ENCODE assay signal across 20 cellular contexts in genomic region chr17:80274871-80275449, GRCh38. TPM values are rescaled to one million over a fixed set of nuclear protein-coding genes. Genes with fewer than 3 reads are reported as not detected.
A peak's percentile ranks its signal among the peaks of the same experiment; 100 is the strongest.
DNase-seq lines count a peak whose midpoint lies in the region; ATAC-seq, FAIRE-seq and TF ChIP-seq lines count a peak whose summit lies in the region.
"Had no signal": no experiment of that assay in that cellular context is flagged by ENCODE, and none has a peak within 500 bp of the region (broad histone marks: within the 10 kb centered on the region; RNA-seq: fewer than 3 reads in every experiment).

No MANE protein-coding gene starts in this region.

- TF ChIP-seq CTCF in DND-41 (IDR thresholded peaks at IDR 0.05; ENCODE audit: borderline replicate concordance, extremely low read depth, low read length, poor library complexity, severe bottlenecking) = no peak

- H3K36me3 Mint-ChIP-seq in T-helper 1 cell treated with Interleukin-12 subunit alpha and Interleukin-12 subunit beta and Interleukin-4 antibody, amounts not matched to agents 30 μg/mL and 1 μg/mL, for 36 hours (ENCODE audit: low read depth) = peaks cover 57% of the 10 kb centered on the region
- peaks cover 5% of the 10 kb centered on the region for H3K36me3 Mint-ChIP-seq in activated naive CD8-positive, alpha-beta T cell
- peaks cover 0 to 71% (median 7%) of the 10 kb centered on the region in 3 donors for H3K36me3 Mint-ChIP-seq in naive thymus-derived CD8-positive, alpha-beta T cell

- peak overlapping the region; percentile 8 for H3K27ac Mint-ChIP-seq in T-helper 1 cell treated with Interleukin-12 subunit alpha and Interleukin-12 subunit beta and Interleukin-4 antibody, amounts not matched to agents 30 μg/mL and 1 μg/mL, for 36 hours
- peak overlapping the region; percentile 29 for H3K27ac Mint-ChIP-seq in activated naive CD8-positive, alpha-beta T cell
- peak overlapping the region; percentile 19 to 79 (median 60) for H3K27ac Mint-ChIP-seq in naive thymus-derived CD8-positive, alpha-beta T cell

- H3K4me2 ChIP-seq in DND-41 (ENCODE audit: insufficient read depth, low read length) = no peak overlapping the region
- H3K4me2 ChIP-seq: BLaER1 had no signal

- peaks cover 43% of the 10 kb centered on the region for H3K79me2 ChIP-seq in DND-41 (ENCODE audit: insufficient read depth, low read length)

- H3K27ac ChIP-seq in DND-41 (ENCODE audit: low read length) = 0 out of 2 replicates have a peak overlapping the region, but pooled peaks have one; percentile 3
- H3K27ac ChIP-seq: adrenal gland, BLaER1, left ventricle myocardium inferior, ovary, suprapubic skin had no signal

- H3K36me3 ChIP-seq in DND-41 (ENCODE audit: insufficient read depth, low read length) = peaks cover 65% of the 10 kb centered on the region
- H3K36me3 ChIP-seq: ovary had no signal

- no peak for ATAC-seq in DND-41 (ENCODE audit: insufficient read depth, low read depth)
- ATAC-seq in naive thymus-derived CD8-positive, alpha-beta T cell = no peak
- ATAC-seq: activated CD4-positive, CD25-positive, alpha-beta regulatory T cell treated with anti-CD3 and anti-CD28 coated beads, Interleukin-2, amount 50 U/mL, for 24 hours had no signal

- H3K4me3 ChIP-seq in DND-41 (ENCODE audit: low read depth in 1 of 2, low read length in 2 of 2) = no peak overlapping the region
- H3K4me3 ChIP-seq: adrenal gland, BLaER1, left ventricle myocardium inferior, ovary, suprapubic skin had no signal

- no peak overlapping the region for H3K9ac ChIP-seq in DND-41 (ENCODE audit: low read depth, low read length)
- H3K9ac ChIP-seq: BLaER1 had no signal

- H3K4me3 Mint-ChIP-seq in T-helper 1 cell treated with Interleukin-12 subunit alpha and Interleukin-12 subunit beta and Interleukin-4 antibody, amounts not matched to agents 30 μg/mL and 1 μg/mL, for 36 hours = no peak overlapping the region
- no peak overlapping the region for H3K4me3 Mint-ChIP-seq in activated naive CD8-positive, alpha-beta T cell
- peak overlapping the region in 3 of 10 donors; percentile 34 to 75 (median 36) for H3K4me3 Mint-ChIP-seq in naive thymus-derived CD8-positive, alpha-beta T cell

- H4K20me1 ChIP-seq in DND-41 (ENCODE audit: insufficient read depth, low read length) = peaks cover 47% of the 10 kb centered on the region

- H3K9me3 Mint-ChIP-seq in T-helper 1 cell treated with Interleukin-12 subunit alpha and Interleukin-12 subunit beta and Interleukin-4 antibody, amounts not matched to agents 30 μg/mL and 1 μg/mL, for 36 hours = no peaks in the 10 kb centered on the region
- H3K9me3 Mint-ChIP-seq in activated naive CD8-positive, alpha-beta T cell (ENCODE audit: low read depth) = no peaks in the 10 kb centered on the region
- no peaks in the 10 kb centered on the region for H3K9me3 Mint-ChIP-seq in naive thymus-derived CD8-positive, alpha-beta T cell

- H3K9me3 ChIP-seq in DND-41 (ENCODE audit: insufficient read depth, low read length, severe bottlenecking) = no peaks in the 10 kb centered on the region
- H3K9me3 ChIP-seq: adrenal gland, BLaER1, left ventricle myocardium inferior, ovary, suprapubic skin had no signal

- H3K27me3 ChIP-seq in DND-41 (ENCODE audit: insufficient read depth, low read length, poor library complexity) = no peaks in the 10 kb centered on the region
- H3K27me3 ChIP-seq: adrenal gland, BLaER1, ovary, suprapubic skin had no signal

- FAIRE-seq in RCC 7860 (lab: Jason Lieb, UNC) = no peak

- no peaks in the 10 kb centered on the region for H3K27me3 Mint-ChIP-seq in T-helper 1 cell treated with Interleukin-12 subunit alpha and Interleukin-12 subunit beta and Interleukin-4 antibody, amounts not matched to agents 30 μg/mL and 1 μg/mL, for 36 hours (ENCODE audit: low read depth)
- no peaks in the 10 kb centered on the region for H3K27me3 Mint-ChIP-seq in activated naive CD8-positive, alpha-beta T cell
- no peaks in the 10 kb centered on the region for H3K27me3 Mint-ChIP-seq in naive thymus-derived CD8-positive, alpha-beta T cell

- no peak overlapping the region for H2AFZ ChIP-seq in DND-41 (ENCODE audit: low read depth, low read length)

- H3K4me1 ChIP-seq in DND-41 (ENCODE audit: insufficient read depth, low read length) = no peaks in the 10 kb centered on the region

- POLR2A ChIA-PET in naive thymus-derived CD8-positive, alpha-beta T cell (lab: Charles Lee) = interaction anchor here (5.1 kb wide), 1 partner anchor 12 kb away, joined by 50 read pairs; the partner anchor contains the start of gene RNF213

- peaks cover 37% of the 10 kb centered on the region for H3K4me1 Mint-ChIP-seq in T-helper 1 cell treated with Interleukin-12 subunit alpha and Interleukin-12 subunit beta and Interleukin-4 antibody, amounts not matched to agents 30 μg/mL and 1 μg/mL, for 36 hours (ENCODE audit: low read depth)
- H3K4me1 Mint-ChIP-seq in activated naive CD8-positive, alpha-beta T cell (ENCODE audit: low read depth) = peaks cover 39% of the 10 kb centered on the region
- peaks cover 28 to 59% (median 54%) of the 10 kb centered on the region in 4 donors for H3K4me1 Mint-ChIP-seq in naive thymus-derived CD8-positive, alpha-beta T cell

- no peak for DNase-seq in T-helper 1 cell
- no peak for DNase-seq in DND-41
- no peak for DNase-seq in naive thymus-derived CD8-positive, alpha-beta T cell
- DNase-seq in NCI-H2029 treated with DMSO at 0.1 percent for 48 hours (lab: John Stamatoyannopoulos, UW) = no peak
- DNase-seq in RCC 7860 (ENCODE audit: low spot score) = no peak
- DNase-seq in activated effector memory CD4-positive, alpha-beta T cell treated with anti-CD3 and anti-CD28 coated beads, Interleukin-2, amount 50 U/mL, for 16 hours = no peak
- DNase-seq: 8988T; adrenal gland; caudate nucleus; left ventricle myocardium inferior; NCI-H1417; NCI-H526; ovary; stimulated activated CD4-positive, alpha-beta T cell treated with anti-CD3 and anti-CD28 coated beads, Interleukin-4, amount 100 ng/mL, for 1 hour; T1000 had no signal

RNA-seq across cellular contexts. Expression of gene RNF213, which starts 14.3 kb away (rescaled TPM):
- total RNA-seq in naive thymus-derived CD8-positive, alpha-beta T cell = 100 to 1,000 TPM; 323 to 328 TPM
- polyA plus RNA-seq in naive thymus-derived CD8-positive, alpha-beta T cell = 10 to 100 TPM; 27.1 to 52.2 (median 39.1) TPM

RNA-seq across cellular contexts. Expression of gene SLC26A11, which starts 54.7 kb away (rescaled TPM):
- total RNA-seq in naive thymus-derived CD8-positive, alpha-beta T cell = 10 to 100 TPM; 93.1 to 96.2 TPM
- polyA plus RNA-seq in naive thymus-derived CD8-positive, alpha-beta T cell = 1 to 10 TPM; 4.8 to 8.4 (median 5.7) TPM

RNA-seq across cellular contexts. Expression of gene SGSH, which starts 54.8 kb away (rescaled TPM):
- 100 to 1,000 TPM; 138 to 143 TPM for total RNA-seq in naive thymus-derived CD8-positive, alpha-beta T cell
- 10 to 100 TPM; 20.1 to 36.5 (median 25.6) TPM for polyA plus RNA-seq in naive thymus-derived CD8-positive, alpha-beta T cell

Comparison
In these comparisons a context has a peak if more than half of its experiments do, and no peak if none do; other contexts are left out.
1. H3K27ac Mint-ChIP-seq: peak in every context shown above with its lines; median percentile 60 in naive thymus-derived CD8-positive, alpha-beta T cell; 29 in activated naive CD8-positive, alpha-beta T cell; 8 in T-helper 1 cell treated with Interleukin-12 subunit alpha and Interleukin-12 subunit beta and Interleukin-4 antibody, amounts not matched to agents 30 μg/mL and 1 μg/mL, for 36 hours.